ENCODE assay signal across 27 cellular contexts in the genomic region with DNA sequence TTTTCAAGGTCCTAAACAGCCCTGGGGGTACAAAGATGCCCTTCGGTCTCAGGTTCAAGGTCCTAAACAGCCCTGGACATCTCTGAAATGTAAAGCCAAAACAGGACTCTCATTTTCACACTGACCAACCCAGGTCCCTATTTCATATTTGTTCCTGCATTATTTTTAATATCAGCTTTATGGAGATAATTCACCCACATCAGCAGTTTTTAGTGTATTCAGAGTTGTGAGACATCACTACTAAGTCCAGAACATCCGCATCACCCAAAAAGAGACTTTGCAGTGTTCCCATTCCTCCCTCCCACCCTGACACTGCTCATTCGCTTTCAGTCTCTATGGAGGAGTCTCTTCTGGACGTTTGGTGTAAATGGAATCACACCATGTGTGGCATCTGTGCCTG.
"Had no signal": no experiment of that assay in that cellular context is flagged by ENCODE, and none has a peak within 500 bp of the region (broad histone marks: within the 10 kb centered on the region; RNA-seq: fewer than 3 reads in every experiment).

No MANE protein-coding gene starts in this region.

- ATAC-seq: activated CD4-positive, alpha-beta T cell treated with anti-CD3 and anti-CD28 coated beads for 36 hours; activated CD8-positive, alpha-beta memory T cell treated with anti-CD3 and anti-CD28 coated beads, Interleukin-2, amount 10 ng/mL, durations not matched to agents 7 days and 5 days; activated CD8-positive, alpha-beta T cell treated with anti-CD3 and anti-CD28 coated beads, Interleukin-2, amount 10 ng/mL, durations not matched to agents 7 days and 5 days; body of pancreas; esophagus mucosa had no signal

- H3K4me1 ChIP-seq: body of pancreas had no signal

- H3K27ac ChIP-seq: body of pancreas had no signal

- H3K4me1 Mint-ChIP-seq: activated CD4-positive, alpha-beta T cell treated with anti-CD3 and anti-CD28 coated beads for 36 hours; activated CD4-positive, alpha-beta T cell treated with anti-CD3 and anti-CD28 coated beads, Interleukin-2, amount 10 ng/mL, durations not matched to agents 24 days and 14 days; activated CD8-positive, alpha-beta memory T cell treated with anti-CD3 and anti-CD28 coated beads, Interleukin-2, amount 10 ng/mL, durations not matched to agents 7 days and 5 days; activated naive CD4-positive, alpha-beta T cell treated with anti-CD3 and anti-CD28 coated beads, Interleukin-2, amount 10 ng/mL, durations not matched to agents 7 days and 5 days; endodermal cell had no signal

- H3K9me3 ChIP-seq: body of pancreas had no signal

- H3K27me3 ChIP-seq: body of pancreas had no signal

- DNase-seq: activated CD4-positive, alpha-beta memory T cell treated with anti-CD3 and anti-CD28 coated beads for 36 hours; activated CD4-positive, alpha-beta T cell treated with anti-CD3 and anti-CD28 coated beads for 36 hours; activated CD4-positive, alpha-beta T cell treated with anti-CD3 and anti-CD28 coated beads, Interleukin-2, amount 10 ng/mL, durations not matched to agents 24 days and 14 days; activated CD4-positive, CD25-positive, alpha-beta regulatory T cell; activated CD4-positive, CD25-positive, alpha-beta regulatory T cell treated with anti-CD3 and anti-CD28 coated beads, Interleukin-2, amount 50 U/mL, for 72 hours; activated CD8-positive, alpha-beta memory T cell treated with anti-CD3 and anti-CD28 coated beads, Interleukin-2, amount 10 ng/mL, durations not matched to agents 7 days and 5 days; activated CD8-positive, alpha-beta memory T cell treated with anti-CD3 and anti-CD28 coated beads, Interleukin-2, amount 50 U/mL, for 4 hours; activated CD8-positive, alpha-beta T cell treated with anti-CD3 and anti-CD28 coated beads, Interleukin-2, amount 10 ng/mL, durations not matched to agents 7 days and 5 days; activated effector memory CD4-positive, alpha-beta T cell treated with anti-CD3 and anti-CD28 coated beads, Interleukin-2, amount 50 U/mL, for 16 hours; activated naive CD4-positive, alpha-beta T cell; activated naive CD4-positive, alpha-beta T cell treated with anti-CD3 and anti-CD28 coated beads, Interleukin-2, amount 10 ng/mL, durations not matched to agents 7 days and 5 days; activated T-cell treated with anti-CD3 and anti-CD28 coated beads, Interleukin-2, amount 50 U/mL, for 1 hour; activated T-cell treated with anti-CD3 and anti-CD28 coated beads, Interleukin-2, amount 50 U/mL, for 48 hours; amniotic stem cell; aorta; body of pancreas; caudate nucleus; cortex of kidney; effector memory CD4-positive, alpha-beta T cell; endodermal cell; foreskin fibroblast; head of caudate nucleus; T-helper 2 cell had no signal

- H3K27ac Mint-ChIP-seq: activated CD4-positive, alpha-beta memory T cell treated with anti-CD3 and anti-CD28 coated beads for 36 hours; activated CD4-positive, alpha-beta T cell treated with anti-CD3 and anti-CD28 coated beads for 36 hours; activated CD4-positive, alpha-beta T cell treated with anti-CD3 and anti-CD28 coated beads, Interleukin-2, amount 10 ng/mL, durations not matched to agents 24 days and 14 days; activated CD8-positive, alpha-beta memory T cell treated with anti-CD3 and anti-CD28 coated beads, Interleukin-2, amount 10 ng/mL, durations not matched to agents 7 days and 5 days; activated CD8-positive, alpha-beta T cell treated with anti-CD3 and anti-CD28 coated beads, Interleukin-2, amount 10 ng/mL, durations not matched to agents 7 days and 5 days; activated naive CD4-positive, alpha-beta T cell treated with anti-CD3 and anti-CD28 coated beads, Interleukin-2, amount 10 ng/mL, durations not matched to agents 7 days and 5 days; activated naive CD8-positive, alpha-beta T cell; activated T-helper 1 cell treated with anti-CD3 and anti-CD28 coated beads, Interleukin-12 subunit alpha, Interleukin-12 subunit beta, Interleukin-2, Interleukin-4 antibody, amounts not matched to agents 30 ng/mL and 10 ng/mL and 1 ng/mL, durations not matched to agents 14 hours and 24 hours and 36 hours; activated T-helper 2 cell treated with anti-CD3 and anti-CD28 coated beads, Interferon-gamma antibody, Interleukin-2, Interleukin-4, amounts not matched to agents 10 μg/mL and 5 μg/mL and 100 μg/mL, durations not matched to agents 14 hours and 24 hours and 36 hours; endodermal cell had no signal

- H3K36me3 Mint-ChIP-seq: activated CD4-positive, alpha-beta memory T cell treated with anti-CD3 and anti-CD28 coated beads for 36 hours; activated CD8-positive, alpha-beta memory T cell treated with anti-CD3 and anti-CD28 coated beads, Interleukin-2, amount 10 ng/mL, durations not matched to agents 7 days and 5 days; activated naive CD4-positive, alpha-beta T cell treated with anti-CD3 and anti-CD28 coated beads, Interleukin-2, amount 10 ng/mL, durations not matched to agents 7 days and 5 days; activated naive CD8-positive, alpha-beta T cell had no signal

- H3K27me3 Mint-ChIP-seq: activated CD4-positive, alpha-beta memory T cell treated with anti-CD3 and anti-CD28 coated beads for 36 hours; activated CD4-positive, alpha-beta T cell treated with anti-CD3 and anti-CD28 coated beads for 36 hours; activated CD4-positive, alpha-beta T cell treated with anti-CD3 and anti-CD28 coated beads, Interleukin-2, amount 10 ng/mL, durations not matched to agents 24 days and 14 days; activated CD8-positive, alpha-beta memory T cell treated with anti-CD3 and anti-CD28 coated beads, Interleukin-2, amount 10 ng/mL, durations not matched to agents 7 days and 5 days; activated naive CD4-positive, alpha-beta T cell treated with anti-CD3 and anti-CD28 coated beads, Interleukin-2, amount 10 ng/mL, durations not matched to agents 7 days and 5 days had no signal

- H3K4me3 ChIP-seq: body of pancreas had no signal

- H3K4me3 Mint-ChIP-seq: activated CD4-positive, alpha-beta memory T cell treated with anti-CD3 and anti-CD28 coated beads for 36 hours; activated CD4-positive, alpha-beta T cell treated with anti-CD3 and anti-CD28 coated beads for 36 hours; activated CD4-positive, alpha-beta T cell treated with anti-CD3 and anti-CD28 coated beads, Interleukin-2, amount 10 ng/mL, durations not matched to agents 24 days and 14 days; activated CD8-positive, alpha-beta memory T cell treated with anti-CD3 and anti-CD28 coated beads, Interleukin-2, amount 10 ng/mL, durations not matched to agents 7 days and 5 days; activated CD8-positive, alpha-beta T cell treated with anti-CD3 and anti-CD28 coated beads, Interleukin-2, amount 10 ng/mL, durations not matched to agents 7 days and 5 days; activated naive CD4-positive, alpha-beta T cell treated with anti-CD3 and anti-CD28 coated beads, Interleukin-2, amount 10 ng/mL, durations not matched to agents 7 days and 5 days; activated naive CD8-positive, alpha-beta T cell; activated T-helper 1 cell treated with anti-CD3 and anti-CD28 coated beads, Interleukin-12 subunit alpha, Interleukin-12 subunit beta, Interleukin-2, Interleukin-4 antibody, amounts not matched to agents 30 ng/mL and 10 ng/mL and 1 ng/mL, durations not matched to agents 14 hours and 24 hours and 36 hours; endodermal cell had no signal

- H3K9me3 Mint-ChIP-seq: activated CD4-positive, alpha-beta T cell treated with anti-CD3 and anti-CD28 coated beads, Interleukin-2, amount 10 ng/mL, durations not matched to agents 24 days and 14 days had no signal
